In the genomic region with DNA sequence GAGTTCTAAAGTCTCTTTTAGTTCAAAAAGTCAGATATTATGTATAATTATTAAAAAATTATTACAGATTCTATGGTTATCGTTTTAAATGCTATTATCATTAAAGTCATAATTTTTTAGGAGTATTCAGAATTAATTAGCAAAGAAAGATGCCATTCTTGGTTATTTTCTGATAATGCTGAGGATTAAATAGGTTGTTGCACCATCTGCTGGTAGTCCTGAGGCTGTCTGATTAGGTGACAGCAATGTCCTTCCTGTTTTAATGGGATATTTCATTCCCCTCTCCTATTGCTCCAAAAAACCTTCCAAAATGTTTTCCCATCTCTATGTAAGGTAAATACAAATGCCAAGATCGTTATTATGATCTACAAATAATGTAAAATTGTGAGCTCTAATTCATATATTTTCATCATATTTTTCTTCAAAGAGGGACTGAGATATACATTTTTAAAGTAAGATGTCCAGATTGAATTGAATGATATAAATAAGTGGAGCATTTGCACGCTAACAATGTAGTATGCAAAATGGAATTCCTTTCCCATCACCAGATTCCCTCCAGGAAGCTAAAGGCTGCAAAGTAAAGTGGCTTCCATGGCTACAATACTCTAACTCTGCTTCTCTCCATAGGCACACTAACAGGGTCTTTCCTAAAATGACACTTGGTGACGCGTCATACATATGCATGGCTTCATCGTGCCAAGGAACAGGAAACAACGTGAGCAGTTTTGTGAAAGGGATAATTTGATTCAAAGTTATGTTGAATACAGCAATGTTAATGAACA, we compare ENCODE assay signal across 8 cellular contexts. TPM values are rescaled to one million over a fixed set of nuclear protein-coding genes. Genes with fewer than 3 reads are reported as not detected.
DNase-seq lines count a peak whose midpoint lies in the region; ATAC-seq and TF ChIP-seq lines count a peak whose summit lies in the region.

No MANE protein-coding gene starts in this region.

- intact Hi-C loops in right lobe of liver (cut with DNase I), result loop anchor here in 1 of 2 donors (10.0 kb wide), 1 partner anchor 1522 kb away; no protein-coding TSS in a partner anchor

- no peaks in the 10 kb centered on the region for H3K9me3 ChIP-seq in right lobe of liver

- no peak overlapping the region for H3K27ac ChIP-seq in right lobe of liver

- no peak for TF ChIP-seq POLR2A in right lobe of liver (IDR thresholded peaks at IDR 0.05)

- peak; percentile 62 to 70 (median 62) for ATAC-seq in right lobe of liver
- ATAC-seq in GM21447 (IDR thresholded peaks at IDR 0.05; ENCODE audit: unreplicated experiment), result no peak

- H3K36me3 ChIP-seq in right lobe of liver (no peaks in the 10 kb centered on the region), H7 (replicated peaks; ENCODE audit: control insufficient read depth, insufficient read depth, low read length) (no peaks in the 10 kb centered on the region)

- peak; percentile 90 for TF ChIP-seq CTCF in LNCaP clone FGC (IDR thresholded peaks at IDR 0.05; ENCODE audit: control insufficient read depth, extremely low read depth, insufficient read depth)
- peak; percentile 69 to 76 (median 73) for TF ChIP-seq CTCF in right lobe of liver (IDR thresholded peaks at IDR 0.05)

- WGBS in right lobe of liver (ENCODE audit: insufficient coverage, low coverage, low lambda C conversion rate, missing lambda C conversion rate), result 32% methylated on average over 7 of the region's 7 CpGs

- no peak overlapping the region for H3K4me3 ChIP-seq in LNCaP clone FGC (ENCODE audit: low read depth, low read length)
- no peak overlapping the region for H3K4me3 ChIP-seq in right lobe of liver
- H3K4me3 ChIP-seq in H7 (ENCODE audit: insufficient read depth, low read depth, low read length), result no peak overlapping the region

- H3K4me1 ChIP-seq in right lobe of liver, result no peaks in the 10 kb centered on the region

- DNase-seq in DMS53 treated with DMSO at 0.1 percent for 48 hours (lab: John Stamatoyannopoulos, UW; ENCODE audit: unreplicated experiment), result peak; percentile 2
- no peak for DNase-seq in LNCaP clone FGC (ENCODE audit: low read depth)
- peak; percentile 5 for DNase-seq in cerebellum (ENCODE audit: low spot score)
- no peak for DNase-seq in right lobe of liver
- no peak for DNase-seq in UCSD-AML1 (lab: John Stamatoyannopoulos, UW; ENCODE audit: unreplicated experiment)
- no peak for DNase-seq in H7
- DNase-seq in stimulated activated naive CD4-positive, alpha-beta T cell (lab: John Stamatoyannopoulos, UW), result no peak

- peaks cover 0 to 1% of the 10 kb centered on the region in 2 donors for H3K27me3 ChIP-seq in right lobe of liver
- H3K27me3 ChIP-seq in H7 (ENCODE audit: control insufficient read depth, insufficient read depth, low read length), result no peaks in the 10 kb centered on the region

RNA-seq across cellular contexts. Expression of gene AKR1E2, which starts 58.8 kb away (rescaled TPM):
- total RNA-seq in cerebellum (26.3 TPM), right lobe of liver (1 to 10 TPM in 3 of 6 experiments, under 1 TPM in 3; 0.37 to 3.5 (median 1.6) TPM)
- total RNA-seq in H7 (2014; rRNA removed; shearing (Covaris generic)), result 4.5 and 9.4 TPM in 2 replicates

Comparison
In these comparisons a context has a peak if more than half of its experiments do, and no peak if none do; other contexts are left out.
1. DNase-seq: peak in DMS53 treated with DMSO at 0.1 percent for 48 hours (single experiment) and cerebellum (single experiment); none in LNCaP clone FGC (single experiment), right lobe of liver (0 of 3), UCSD-AML1 (single experiment), H7 (single experiment) and stimulated activated naive CD4-positive, alpha-beta T cell (0 of 6).